ENCODE assay signal across 7 cellular contexts in genomic region chr20:53869466-53870258, GRCh38.
DNase-seq lines count a peak whose midpoint lies in the region; ATAC-seq and TF ChIP-seq lines count a peak whose summit lies in the region.

No MANE protein-coding gene starts in this region.

- peak; percentile 65 for DNase-seq in NCI-H1105 (lab: John Stamatoyannopoulos, UW)
- peak; percentile 77 for DNase-seq in T-helper 2 cell treated with Interferon-gamma antibody and Interleukin-4, amounts not matched to agents 5 μg/mL and 100 μg/mL, for 36 hours (ENCODE audit: low spot score)
- peak; percentile 84 for DNase-seq in astrocyte of the hippocampus (ENCODE audit: low read depth, low spot score)
- DNase-seq in iPS-NIHi7 (ENCODE audit: extremely low spot score) = peak; percentile 67
- DNase-seq in stimulated activated CD4-positive, alpha-beta T cell treated with anti-CD3 and anti-CD28 coated beads, Interleukin-1b, Interleukin-23, amount 100 ng/mL, for 24 hours (ENCODE audit: low read depth in 4 of 4, low spot score in 1 of 4) = peak; percentile 35 to 59 (median 41)

- no peaks in the 10 kb centered on the region for H3K36me3 Mint-ChIP-seq in T-helper 2 cell treated with Interferon-gamma antibody and Interleukin-4, amounts not matched to agents 5 μg/mL and 100 μg/mL, for 36 hours (ENCODE audit: low read depth)

- TF ChIP-seq CTCF in GM12872 (IDR thresholded peaks at IDR 0.05; ENCODE audit: insufficient read depth, low read depth, low read length) = peak; percentile 88

- peak overlapping the region; percentile 48 for H3K4me3 Mint-ChIP-seq in T-helper 2 cell treated with Interferon-gamma antibody and Interleukin-4, amounts not matched to agents 5 μg/mL and 100 μg/mL, for 36 hours

- H3K27me3 Mint-ChIP-seq in T-helper 2 cell treated with Interferon-gamma antibody and Interleukin-4, amounts not matched to agents 5 μg/mL and 100 μg/mL, for 36 hours (ENCODE audit: low read depth) = no peaks in the 10 kb centered on the region

- H3K27ac Mint-ChIP-seq in T-helper 2 cell treated with Interferon-gamma antibody and Interleukin-4, amounts not matched to agents 5 μg/mL and 100 μg/mL, for 36 hours = peak overlapping the region; percentile 90

- H3K9me3 Mint-ChIP-seq in T-helper 2 cell treated with Interferon-gamma antibody and Interleukin-4, amounts not matched to agents 5 μg/mL and 100 μg/mL, for 36 hours = no peaks in the 10 kb centered on the region

- peaks cover 65% of the 10 kb centered on the region for H3K4me1 Mint-ChIP-seq in T-helper 2 cell treated with Interferon-gamma antibody and Interleukin-4, amounts not matched to agents 5 μg/mL and 100 μg/mL, for 36 hours (ENCODE audit: low read depth)

- peak; percentile 63 for ATAC-seq in HG02642 (IDR thresholded peaks at IDR 0.05; ENCODE audit: poor library complexity, unreplicated experiment)

Comparison
In these comparisons a context has a peak if more than half of its experiments do, and no peak if none do; other contexts are left out.
1. Peak in every context shown above with its lines: DNase-seq and ATAC-seq.